Comparison of ENCODE assay signal across 9 cellular contexts in genomic region chr1:31476891-31477846, GRCh38.
DNase-seq lines count a peak whose midpoint lies in the region; ATAC-seq, FAIRE-seq and TF ChIP-seq lines count a peak whose summit lies in the region.
"Had no signal": no experiment of that assay in that cellular context is flagged by ENCODE, and none has a peak within 500 bp of the region (broad histone marks: within the 10 kb centered on the region; RNA-seq: fewer than 3 reads in every experiment).

No MANE protein-coding gene starts in this region.

- intact Hi-C loops in mucosa of descending colon (cut with DNase I, micrococcal nuclease) (no loop called here), heart right ventricle (cut with DNase I) (no loop called here)

- H3K27ac ChIP-seq in heart right ventricle: no peak overlapping the region

- WGBS in heart right ventricle, 2 donors: 69 to 78% methylated on average over 10 of the region's 10 CpGs

- H3K4me3 ChIP-seq in mucosa of descending colon: no peak overlapping the region
- H3K4me3 ChIP-seq in heart right ventricle: no peak overlapping the region

- TF ChIP-seq CTCF in mucosa of descending colon (IDR thresholded peaks at IDR 0.05): no peak
- TF ChIP-seq CTCF in heart right ventricle (IDR thresholded peaks at IDR 0.05): no peak

- no peaks in the 10 kb centered on the region for H3K36me3 ChIP-seq in mucosa of descending colon (ENCODE audit: low read depth)
- H3K36me3 ChIP-seq in heart right ventricle: no peaks in the 10 kb centered on the region

- H3K9me3 ChIP-seq in mucosa of descending colon (no peaks in the 10 kb centered on the region), heart right ventricle (peaks cover 0 to 10% (median 0%) of the 10 kb centered on the region in 11 donors)

- DNase-seq in NCI-H748 (lab: John Stamatoyannopoulos, UW; ENCODE audit: unreplicated experiment) (peak; percentile 93), mucosa of descending colon (no peak), urothelium cell line (ENCODE audit: low spot score) (no peak), NCI-H2029 treated with DMSO at 0.1 percent for 48 hours (lab: John Stamatoyannopoulos, UW) (no peak), heart right ventricle (no peak), dedifferentiated amniotic fluid mesenchymal stem cell (ENCODE audit: extremely low spot score) (no peak)
- DNase-seq: activated naive CD8-positive, alpha-beta T cell treated with anti-CD3 and anti-CD28 coated beads for 36 hours had no signal

- ATAC-seq in GM18517 (IDR thresholded peaks at IDR 0.05; ENCODE audit: unreplicated experiment) (peak; percentile 83), HG03060 (IDR thresholded peaks at IDR 0.05; ENCODE audit: low read depth, unreplicated experiment) (peak; percentile 49), mucosa of descending colon (peak; percentile 48), heart right ventricle (no peak)

- no peak for FAIRE-seq in urothelium cell line (lab: Jason Lieb, UNC)

- H3K4me1 ChIP-seq in mucosa of descending colon (ENCODE audit: low read depth): peaks cover 8% of the 10 kb centered on the region
- H3K4me1 ChIP-seq in heart right ventricle: peaks cover 0 to 10% (median 0%) of the 10 kb centered on the region in 9 donors

- H3K27me3 ChIP-seq in heart right ventricle: peaks cover 0 to 7% (median 0%) of the 10 kb centered on the region in 7 donors

Comparison
In these comparisons a context has a peak if more than half of its experiments do, and no peak if none do; other contexts are left out.
1. ATAC-seq: peak in GM18517 (single experiment), HG03060 (single experiment) and mucosa of descending colon (single experiment); none in heart right ventricle (0 of 8).